In genomic region chr9:61853624-61854261, GRCh38 we compare ENCODE assay signal across 7 cellular contexts.
A peak's percentile ranks its signal among the peaks of the same experiment; 100 is the strongest.
DNase-seq lines count a peak whose midpoint lies in the region; ATAC-seq lines count a peak whose summit lies in the region.
"Not testable (repeated sequence)": the region's sequence is repeated elsewhere in the genome, so short reads cannot be mapped to it uniquely, and the experiment has no call there.

No MANE protein-coding gene starts in this region.

- H3K9me3 Mint-ChIP-seq in naive thymus-derived CD8-positive, alpha-beta T cell = not testable (repeated sequence)

- ATAC-seq in GM19438 (IDR thresholded peaks at IDR 0.05; ENCODE audit: low read depth, unreplicated experiment) = peak; percentile 46
- peak; percentile 82 for ATAC-seq in HG02973 (IDR thresholded peaks at IDR 0.05; ENCODE audit: unreplicated experiment)
- peak; percentile 72 for ATAC-seq in SK-N-SH treated with all-trans-retinoic acid at 6 μM for 48 hours
- peak; percentile 69 to 72 for ATAC-seq in naive thymus-derived CD8-positive, alpha-beta T cell

- H3K27ac Mint-ChIP-seq in naive thymus-derived CD8-positive, alpha-beta T cell = not testable (repeated sequence)

- not testable (repeated sequence) for H3K36me3 Mint-ChIP-seq in naive thymus-derived CD8-positive, alpha-beta T cell

- not testable (repeated sequence) for H3K27me3 Mint-ChIP-seq in naive thymus-derived CD8-positive, alpha-beta T cell

- peak; percentile 86 for DNase-seq in activated T-cell treated with anti-CD3 and anti-CD28 coated beads for 24 hours (ENCODE audit: low read depth)
- DNase-seq in effector CD4-positive, alpha-beta T cell = peak; percentile 80
- DNase-seq in naive thymus-derived CD8-positive, alpha-beta T cell = peak; percentile 57 to 92 (median 87)
- peak; percentile 70 to 81 (median 78) for DNase-seq in stimulated activated CD4-positive, alpha-beta T cell treated with anti-CD3 and anti-CD28 coated beads, TNF-alpha, amount 100 ng/mL, for 4 hours (ENCODE audit: low read depth in 3 of 3)

- POLR2A ChIA-PET in naive thymus-derived CD8-positive, alpha-beta T cell (lab: Charles Lee) = not testable (repeated sequence)

- H3K4me1 Mint-ChIP-seq in naive thymus-derived CD8-positive, alpha-beta T cell = not testable (repeated sequence)

- H3K4me3 Mint-ChIP-seq in naive thymus-derived CD8-positive, alpha-beta T cell = not testable (repeated sequence)

Comparison
In these comparisons a context has a peak if more than half of its experiments do, and no peak if none do; other contexts are left out.
1. Peak in every context shown above with its lines: DNase-seq and ATAC-seq.